In genomic region chr4:126530996-126531585, GRCh38 we compare ENCODE assay signal across 35 cellular contexts.
A peak's percentile ranks its signal among the peaks of the same experiment; 100 is the strongest.
DNase-seq lines count a peak whose midpoint lies in the region; ATAC-seq, FAIRE-seq and TF ChIP-seq lines count a peak whose summit lies in the region.
"Had no signal": no experiment of that assay in that cellular context is flagged by ENCODE, and none has a peak within 500 bp of the region (broad histone marks: within the 10 kb centered on the region; RNA-seq: fewer than 3 reads in every experiment).

No MANE protein-coding gene starts in this region.

- H3K27me3 ChIP-seq in GM23338 (ENCODE audit: insufficient read depth) (no peaks in the 10 kb centered on the region), astrocyte (ENCODE audit: insufficient read depth, low read length) (no peaks in the 10 kb centered on the region), gastrocnemius medialis (no peaks in the 10 kb centered on the region)
- H3K27me3 ChIP-seq: ascending aorta had no signal

- H3K27me3 Mint-ChIP-seq in GM23338 (ENCODE audit: insufficient read depth, low read depth, poor library complexity) (peaks cover 2% of the 10 kb centered on the region), astrocyte (ENCODE audit: low read depth, unreplicated experiment) (no peaks in the 10 kb centered on the region)
- H3K27me3 Mint-ChIP-seq in T-helper 2 cell treated with Interferon-gamma antibody and Interleukin-4, amounts not matched to agents 5 μg/mL and 100 μg/mL, for 36 hours (ENCODE audit: low read depth), result no peaks in the 10 kb centered on the region
- H3K27me3 Mint-ChIP-seq: activated CD8-positive, alpha-beta memory T cell treated with anti-CD3 and anti-CD28 coated beads, Interleukin-2, amount 10 ng/mL, durations not matched to agents 7 days and 5 days; activated naive CD8-positive, alpha-beta T cell treated with anti-CD3 and anti-CD28 coated beads for 36 hours; CD4-positive, CD25-positive, alpha-beta regulatory T cell; central memory CD8-positive, alpha-beta T cell; natural killer cell treated with Interleukin-12 subunit alpha and Interleukin-12 subunit beta and Interleukin-15 and Interleukin-18, amount 100 ng/mL, for 72 hours; stimulated activated memory B cell treated with anti-CD40 and anti-IgM and Interleukin-4, amounts not matched to agents 10 μg/mL and 1 μg/mL and 100 μg/mL, for 72 hours had no signal

- no peak for DNase-seq in GM23338 (ENCODE audit: low spot score)
- DNase-seq in astrocyte (ENCODE audit: low read depth), result peak; percentile 54
- peak; percentile 69 for DNase-seq in fibroblast of pulmonary artery (ENCODE audit: low read depth)
- DNase-seq in sciatic nerve (ENCODE audit: low spot score), result no peak
- DNase-seq in T-helper 2 cell treated with Interferon-gamma antibody and Interleukin-4, amounts not matched to agents 5 μg/mL and 100 μg/mL, for 36 hours (ENCODE audit: low spot score), result no peak
- DNase-seq in head of caudate nucleus, result no peak
- no peak for DNase-seq in gastrocnemius medialis
- DNase-seq: activated CD8-positive, alpha-beta memory T cell treated with anti-CD3 and anti-CD28 coated beads, Interleukin-2, amount 10 ng/mL, durations not matched to agents 7 days and 5 days; activated gamma-delta T cell; activated naive CD8-positive, alpha-beta T cell treated with anti-CD3 and anti-CD28 coated beads for 36 hours; activated T-cell treated with anti-CD3 and anti-CD28 coated beads, Interleukin-2, amount 50 U/mL, for 4 hours; AML-193; Calu3; CD4-positive, CD25-positive, alpha-beta regulatory T cell; DMS79 treated with DMSO at 0.1 percent for 48 hours; GDM1; HCEC 1CT; Kasumi-1; lower lobe of right lung; mucosa of descending colon; NCI-H1694; occipital lobe; psoas muscle; substantia nigra; T-helper 1 cell had no signal

- H3K4me3 Mint-ChIP-seq in GM23338 (no peak overlapping the region), astrocyte (ENCODE audit: unreplicated experiment) (no peak overlapping the region)
- no peak overlapping the region for H3K4me3 Mint-ChIP-seq in T-helper 2 cell treated with Interferon-gamma antibody and Interleukin-4, amounts not matched to agents 5 μg/mL and 100 μg/mL, for 36 hours
- H3K4me3 Mint-ChIP-seq: activated CD8-positive, alpha-beta memory T cell treated with anti-CD3 and anti-CD28 coated beads, Interleukin-2, amount 10 ng/mL, durations not matched to agents 7 days and 5 days; activated naive CD8-positive, alpha-beta T cell treated with anti-CD3 and anti-CD28 coated beads for 36 hours; activated T-cell treated with anti-CD3 and anti-CD28 coated beads, Interleukin-2, amount 50 U/mL, for 4 hours; CD4-positive, CD25-positive, alpha-beta regulatory T cell; central memory CD8-positive, alpha-beta T cell; natural killer cell treated with Interleukin-12 subunit alpha and Interleukin-12 subunit beta and Interleukin-15 and Interleukin-18, amount 100 ng/mL, for 72 hours; stimulated activated memory B cell treated with anti-CD40 and anti-IgM and Interleukin-4, amounts not matched to agents 10 μg/mL and 1 μg/mL and 100 μg/mL, for 72 hours had no signal

- no peak for ATAC-seq in GM23338
- peak; percentile 88 for ATAC-seq in sciatic nerve
- no peak for ATAC-seq in HG02852 (IDR thresholded peaks at IDR 0.05; ENCODE audit: unreplicated experiment)
- no peak for ATAC-seq in gastrocnemius medialis
- ATAC-seq: A549; activated CD8-positive, alpha-beta memory T cell treated with anti-CD3 and anti-CD28 coated beads, Interleukin-2, amount 10 ng/mL, durations not matched to agents 7 days and 5 days; activated T-cell treated with anti-CD3 and anti-CD28 coated beads, Interleukin-2, amount 50 U/mL, for 4 hours; HepG2; lower lobe of right lung; mucosa of descending colon; natural killer cell treated with Interleukin-12 subunit alpha and Interleukin-12 subunit beta and Interleukin-15 and Interleukin-18, amount 100 ng/mL, for 72 hours; psoas muscle; stimulated activated memory B cell treated with anti-CD40 and anti-IgM and Interleukin-4, amounts not matched to agents 10 μg/mL and 1 μg/mL and 100 μg/mL, for 72 hours had no signal

- intact Hi-C loops in sciatic nerve (cut with DNase I) (no loop called here), head of caudate nucleus (cut with DNase I) (no loop called here), gastrocnemius medialis (cut with DNase I; ENCODE audit: low total_unique reads) (no loop called here)

- H2AFZ ChIP-seq in GM23338 (peak overlapping the region; percentile 40; the same call in 1 of the 2 replicates), astrocyte (ENCODE audit: low read depth, low read length) (no peak overlapping the region)

- no peak for TF ChIP-seq POLR2A in gastrocnemius medialis (IDR thresholded peaks at IDR 0.05)

- H3K79me2 ChIP-seq in GM23338 (replicated peaks; ENCODE audit: insufficient read depth), result no peaks in the 10 kb centered on the region
- H3K79me2 ChIP-seq in astrocyte (ENCODE audit: insufficient read depth, low read length), result no peaks in the 10 kb centered on the region

- H3K4me1 Mint-ChIP-seq in GM23338, result peaks cover 10% of the 10 kb centered on the region; the same call in 1 of the 3 replicates
- H3K4me1 Mint-ChIP-seq in astrocyte (ENCODE audit: low read depth, unreplicated experiment), result no peaks in the 10 kb centered on the region
- no peaks in the 10 kb centered on the region for H3K4me1 Mint-ChIP-seq in T-helper 2 cell treated with Interferon-gamma antibody and Interleukin-4, amounts not matched to agents 5 μg/mL and 100 μg/mL, for 36 hours (ENCODE audit: low read depth)
- H3K4me1 Mint-ChIP-seq: activated CD8-positive, alpha-beta memory T cell treated with anti-CD3 and anti-CD28 coated beads, Interleukin-2, amount 10 ng/mL, durations not matched to agents 7 days and 5 days; CD4-positive, CD25-positive, alpha-beta regulatory T cell; central memory CD8-positive, alpha-beta T cell; stimulated activated memory B cell treated with anti-CD40 and anti-IgM and Interleukin-4, amounts not matched to agents 10 μg/mL and 1 μg/mL and 100 μg/mL, for 72 hours had no signal

- H3K9ac ChIP-seq in astrocyte (ENCODE audit: low read length), result no peak overlapping the region

- H3K27ac Mint-ChIP-seq in GM23338 (no peak overlapping the region), astrocyte (ENCODE audit: unreplicated experiment) (no peak overlapping the region)
- no peak overlapping the region for H3K27ac Mint-ChIP-seq in T-helper 2 cell treated with Interferon-gamma antibody and Interleukin-4, amounts not matched to agents 5 μg/mL and 100 μg/mL, for 36 hours
- H3K27ac Mint-ChIP-seq: activated CD8-positive, alpha-beta memory T cell treated with anti-CD3 and anti-CD28 coated beads, Interleukin-2, amount 10 ng/mL, durations not matched to agents 7 days and 5 days; activated naive CD8-positive, alpha-beta T cell treated with anti-CD3 and anti-CD28 coated beads for 36 hours; CD4-positive, CD25-positive, alpha-beta regulatory T cell; natural killer cell treated with Interleukin-12 subunit alpha and Interleukin-12 subunit beta and Interleukin-15 and Interleukin-18, amount 100 ng/mL, for 72 hours; stimulated activated memory B cell treated with anti-CD40 and anti-IgM and Interleukin-4, amounts not matched to agents 10 μg/mL and 1 μg/mL and 100 μg/mL, for 72 hours had no signal

- H3K9me3 ChIP-seq in astrocyte (ENCODE audit: insufficient read depth, low read depth, low read length) (no peaks in the 10 kb centered on the region), gastrocnemius medialis (no peaks in the 10 kb centered on the region)
- H3K9me3 ChIP-seq: A549, ascending aorta, psoas muscle had no signal

- no peak for TF ChIP-seq CTCF in GM23338 (conservative IDR thresholded peaks at IDR 0.05; ENCODE audit: low read depth in 2 of 2)
- no peak for TF ChIP-seq CTCF in astrocyte (IDR thresholded peaks at IDR 0.05; ENCODE audit: insufficient read depth, low read depth, low read length)
- no peak for TF ChIP-seq CTCF in fibroblast of pulmonary artery (IDR thresholded peaks at IDR 0.05; ENCODE audit: low read length, missing control alignments)
- TF ChIP-seq CTCF in gastrocnemius medialis (IDR thresholded peaks at IDR 0.05 in 4 of 5, conservative IDR thresholded peaks at IDR 0.05 in 1 of 5), result no peak

- H3K36me3 Mint-ChIP-seq in GM23338 (ENCODE audit: low read depth) (no peaks in the 10 kb centered on the region), astrocyte (ENCODE audit: low read depth, unreplicated experiment) (no peaks in the 10 kb centered on the region)
- H3K36me3 Mint-ChIP-seq in T-helper 2 cell treated with Interferon-gamma antibody and Interleukin-4, amounts not matched to agents 5 μg/mL and 100 μg/mL, for 36 hours (ENCODE audit: low read depth), result no peaks in the 10 kb centered on the region
- H3K36me3 Mint-ChIP-seq: activated CD8-positive, alpha-beta memory T cell treated with anti-CD3 and anti-CD28 coated beads, Interleukin-2, amount 10 ng/mL, durations not matched to agents 7 days and 5 days; activated naive CD8-positive, alpha-beta T cell treated with anti-CD3 and anti-CD28 coated beads for 36 hours; CD4-positive, CD25-positive, alpha-beta regulatory T cell; natural killer cell treated with Interleukin-12 subunit alpha and Interleukin-12 subunit beta and Interleukin-15 and Interleukin-18, amount 100 ng/mL, for 72 hours; stimulated activated memory B cell treated with anti-CD40 and anti-IgM and Interleukin-4, amounts not matched to agents 10 μg/mL and 1 μg/mL and 100 μg/mL, for 72 hours had no signal

- no peak overlapping the region for H3K27ac ChIP-seq in GM23338 (ENCODE audit: low read depth)
- H3K27ac ChIP-seq in astrocyte (ENCODE audit: low read depth, low read length), result no peak overlapping the region
- H3K27ac ChIP-seq in gastrocnemius medialis, result no peak overlapping the region
- H3K27ac ChIP-seq: A549, lower lobe of right lung, psoas muscle, RWPE1 had no signal

- no peaks in the 10 kb centered on the region for H3K9me3 Mint-ChIP-seq in GM23338
- no peaks in the 10 kb centered on the region for H3K9me3 Mint-ChIP-seq in astrocyte (ENCODE audit: unreplicated experiment)
- H3K9me3 Mint-ChIP-seq in T-helper 2 cell treated with Interferon-gamma antibody and Interleukin-4, amounts not matched to agents 5 μg/mL and 100 μg/mL, for 36 hours, result peaks cover 8% of the 10 kb centered on the region

- no peak overlapping the region for H3K4me3 ChIP-seq in GM23338
- no peak overlapping the region for H3K4me3 ChIP-seq in astrocyte (ENCODE audit: insufficient read depth, low read depth, low read length)
- H3K4me3 ChIP-seq in fibroblast of pulmonary artery (replicated peaks; ENCODE audit: low read depth, low read length), result no peak overlapping the region
- H3K4me3 ChIP-seq in gastrocnemius medialis, result no peak overlapping the region
- H3K4me3 ChIP-seq: A549, ascending aorta, lower lobe of right lung, mucosa of descending colon, psoas muscle, SK-N-MC had no signal

- H3K9me2 ChIP-seq in GM23338 (ENCODE audit: insufficient read depth), result peaks cover 3% of the 10 kb centered on the region; the same call in 1 of the 2 replicates

- in situ Hi-C loops in gastrocnemius medialis (cut with MboI; ENCODE audit: low sequenced_read_pairs in 4 of 4), result loop anchor here in 1 of 4 donors (25.0 kb wide), 1 partner anchor 106 kb away; no protein-coding TSS in a partner anchor

- no peaks in the 10 kb centered on the region for H4K20me1 ChIP-seq in GM23338 (replicated peaks; ENCODE audit: insufficient read depth)
- H4K20me1 ChIP-seq in astrocyte (ENCODE audit: insufficient read depth, low read length), result no peaks in the 10 kb centered on the region

- no peaks in the 10 kb centered on the region for H3F3A ChIP-seq in GM23338 (replicated peaks; ENCODE audit: low read depth)

- H3K4me2 ChIP-seq in GM23338 (no peak overlapping the region), astrocyte (ENCODE audit: low read length) (no peak overlapping the region)
- H3K4me2 ChIP-seq: A549 had no signal

- H3K36me3 ChIP-seq in GM23338 (ENCODE audit: insufficient read depth), result no peaks in the 10 kb centered on the region
- no peaks in the 10 kb centered on the region for H3K36me3 ChIP-seq in astrocyte (ENCODE audit: insufficient read depth, low read length)
- H3K36me3 ChIP-seq in gastrocnemius medialis, result no peaks in the 10 kb centered on the region
- H3K36me3 ChIP-seq: ascending aorta, lower lobe of right lung had no signal

- no peak for FAIRE-seq in astrocyte (lab: Jason Lieb, UNC)
- FAIRE-seq: A549, endometrium, HepG2 had no signal

- H3K4me1 ChIP-seq in GM23338 (ENCODE audit: insufficient read depth) (no peaks in the 10 kb centered on the region), astrocyte (ENCODE audit: insufficient read depth, low read length) (no peaks in the 10 kb centered on the region), gastrocnemius medialis (no peaks in the 10 kb centered on the region)
- H3K4me1 ChIP-seq: A549, lower lobe of right lung, psoas muscle had no signal

Comparison
In these comparisons a context has a peak if more than half of its experiments do, and no peak if none do; other contexts are left out.
1. DNase-seq: peak in astrocyte (single experiment) and fibroblast of pulmonary artery (single experiment); none in GM23338 (single experiment), sciatic nerve (single experiment), T-helper 2 cell treated with Interferon-gamma antibody and Interleukin-4, amounts not matched to agents 5 μg/mL and 100 μg/mL, for 36 hours (single experiment), head of caudate nucleus (0 of 42) and gastrocnemius medialis (0 of 2).